In genomic region chr7:43834463-43835251, GRCh38 we compare ENCODE assay signal across 8 cellular contexts. TPM values are rescaled to one million over a fixed set of nuclear protein-coding genes. Genes with fewer than 3 reads are reported as not detected.
A peak's percentile ranks its signal among the peaks of the same experiment; 100 is the strongest.
DNase-seq lines count a peak whose midpoint lies in the region; ATAC-seq, FAIRE-seq and TF ChIP-seq lines count a peak whose summit lies in the region.

No MANE protein-coding gene starts in this region.

- peak overlapping the region; percentile 82 for H3K4me3 Mint-ChIP-seq in activated CD8-positive, alpha-beta T cell treated with anti-CD3 and anti-CD28 coated beads, Interleukin-2, amount 10 ng/mL, durations not matched to agents 7 days and 5 days

- peaks cover 10% of the 10 kb centered on the region for H3K9me3 Mint-ChIP-seq in activated CD8-positive, alpha-beta T cell treated with anti-CD3 and anti-CD28 coated beads, Interleukin-2, amount 10 ng/mL, durations not matched to agents 7 days and 5 days (ENCODE audit: insufficient read depth)

- no peak overlapping the region for H2AFZ ChIP-seq in ACC112 (ENCODE audit: low read length, unreplicated experiment)

- no peaks in the 10 kb centered on the region for H3K4me1 ChIP-seq in ACC112 (ENCODE audit: control insufficient read depth, insufficient read depth, low read length, unreplicated experiment)
- H3K4me1 ChIP-seq in kidney (ENCODE audit: control insufficient read depth in 1 of 2, insufficient read depth in 1 of 2, low read depth in 1 of 2, low read length in 2 of 2): no peaks in the 10 kb centered on the region
- H3K4me1 ChIP-seq in subcutaneous abdominal adipose tissue (ENCODE audit: control insufficient read depth in 5 of 5, insufficient read depth in 5 of 5, low read length in 5 of 5): peaks cover 0 to 7% (median 4%) of the 10 kb centered on the region in 5 donors

- H3K27ac ChIP-seq in ACC112 (ENCODE audit: low read depth, low read length): no peak overlapping the region
- no peak overlapping the region for H3K27ac ChIP-seq in kidney (ENCODE audit: low read depth in 2 of 2, low read length in 2 of 2)
- H3K27ac ChIP-seq in subcutaneous abdominal adipose tissue (ENCODE audit: low read depth, low read length): no peak overlapping the region

- no peak overlapping the region for H3K9ac ChIP-seq in kidney (ENCODE audit: low read length in 2 of 2)
- H3K9ac ChIP-seq in subcutaneous abdominal adipose tissue (ENCODE audit: low read length in 5 of 5): no peak overlapping the region

- intact Hi-C loops in kidney (cut with DNase I): no loop called here
- intact Hi-C loops in Right ventricle myocardium inferior (cut with DNase I): loop anchor here (10.0 kb wide), 1 partner anchor 380 kb away; no protein-coding TSS in a partner anchor

- DNase-seq in Kasumi-1 (lab: John Stamatoyannopoulos, UW) (peak; percentile 50 to 60), kidney (no peak), HCEC 1CT (no peak), Right ventricle myocardium inferior (ENCODE audit: missing footprints) (no peak)
- peak; percentile 51 for DNase-seq in activated CD8-positive, alpha-beta T cell treated with anti-CD3 and anti-CD28 coated beads, Interleukin-2, amount 10 ng/mL, durations not matched to agents 7 days and 5 days

- peaks cover 7% of the 10 kb centered on the region; the same call in 1 of the 2 replicates for H3K36me3 ChIP-seq in ACC112 (ENCODE audit: insufficient read depth, low read length)
- no peaks in the 10 kb centered on the region for H3K36me3 ChIP-seq in kidney (ENCODE audit: control insufficient read depth in 1 of 2, insufficient read depth in 2 of 2, low read length in 2 of 2)
- no peaks in the 10 kb centered on the region for H3K36me3 ChIP-seq in subcutaneous abdominal adipose tissue (ENCODE audit: control insufficient read depth in 5 of 5, insufficient read depth in 5 of 5, low read length in 5 of 5)

- H3K9me3 ChIP-seq in kidney (ENCODE audit: control insufficient read depth in 1 of 2, low read length in 2 of 2): no peaks in the 10 kb centered on the region
- H3K9me3 ChIP-seq in subcutaneous abdominal adipose tissue (ENCODE audit: control insufficient read depth in 5 of 5, low read length in 5 of 5): peaks cover 0 to 4% (median 0%) of the 10 kb centered on the region in 5 donors

- peak overlapping the region; percentile 91 for H3K27ac Mint-ChIP-seq in activated CD8-positive, alpha-beta T cell treated with anti-CD3 and anti-CD28 coated beads, Interleukin-2, amount 10 ng/mL, durations not matched to agents 7 days and 5 days

- ATAC-seq in GM19397 (IDR thresholded peaks at IDR 0.05; ENCODE audit: unreplicated experiment) (peak; percentile 63), Right ventricle myocardium inferior (no peak)
- peak; percentile 75 for ATAC-seq in activated CD8-positive, alpha-beta T cell treated with anti-CD3 and anti-CD28 coated beads, Interleukin-2, amount 10 ng/mL, durations not matched to agents 7 days and 5 days

- peaks cover 4% of the 10 kb centered on the region for H3K27me3 Mint-ChIP-seq in activated CD8-positive, alpha-beta T cell treated with anti-CD3 and anti-CD28 coated beads, Interleukin-2, amount 10 ng/mL, durations not matched to agents 7 days and 5 days (ENCODE audit: low read depth)

- POLR2A ChIA-PET in activated CD8-positive, alpha-beta T cell treated with anti-CD3 and anti-CD28 coated beads, Interleukin-2, amount 10 ng/mL, durations not matched to agents 7 days and 5 days (lab: Charles Lee): interaction anchor here (0.6 to 1.7 kb wide), 3 partner anchors 35 to 902 kb away, joined by 3 to 7 read pairs (median 3); partner anchors contain the start of genes MRPL32, MRPS24, PSMA2 and STK17A

- CTCF ChIA-PET in activated CD8-positive, alpha-beta T cell treated with anti-CD3 and anti-CD28 coated beads, Interleukin-2, amount 10 ng/mL, durations not matched to agents 7 days and 5 days (lab: Charles Lee): interaction anchor here (0.8 to 3.5 kb wide), 15 partner anchors 8 to 395 kb away, joined by 3 to 23 read pairs (median 4); partner anchors contain the start of genes COA1 and STK17A

- no peak for FAIRE-seq in kidney (lab: Jason Lieb, UNC)

- peaks cover 10% of the 10 kb centered on the region for H3K36me3 Mint-ChIP-seq in activated CD8-positive, alpha-beta T cell treated with anti-CD3 and anti-CD28 coated beads, Interleukin-2, amount 10 ng/mL, durations not matched to agents 7 days and 5 days (ENCODE audit: low read depth)

- no peaks in the 10 kb centered on the region for H3K79me2 ChIP-seq in ACC112 (ENCODE audit: control insufficient read depth, insufficient read depth, low read length, unreplicated experiment)

- H3K4me3 ChIP-seq in ACC112 (ENCODE audit: low read depth, low read length) (peak overlapping the region; percentile 57; the same call in 1 of the 2 replicates), kidney (ENCODE audit: low read length in 2 of 2) (peak overlapping the region; percentile 43 to 75), subcutaneous abdominal adipose tissue (ENCODE audit: low read depth in 1 of 5, low read length in 5 of 5) (peak overlapping the region; percentile 51 to 59 (median 57))

- no peak for TF ChIP-seq CTCF in kidney (IDR thresholded peaks at IDR 0.05; ENCODE audit: borderline replicate concordance, extremely low read depth, insufficient read depth)

- H3K4me1 Mint-ChIP-seq in activated CD8-positive, alpha-beta T cell treated with anti-CD3 and anti-CD28 coated beads, Interleukin-2, amount 10 ng/mL, durations not matched to agents 7 days and 5 days (ENCODE audit: low read depth): peaks cover 22% of the 10 kb centered on the region

- H3K27me3 ChIP-seq in ACC112 (ENCODE audit: insufficient read depth, low read length): no peaks in the 10 kb centered on the region
- H3K27me3 ChIP-seq in subcutaneous abdominal adipose tissue (ENCODE audit: control insufficient read depth in 5 of 5, insufficient read depth in 4 of 5, low read length in 5 of 5): no peaks in the 10 kb centered on the region

RNA-seq across cellular contexts. Expression of gene MRPS24, which starts 34.7 kb away (rescaled TPM):
- 10 to 100 TPM; 88.5 to 91.3 TPM for total RNA-seq in activated CD8-positive, alpha-beta T cell treated with anti-CD3 and anti-CD28 coated beads, Interleukin-2, amount 10 ng/mL, durations not matched to agents 7 days and 5 days
- total RNA-seq in kidney (71.2 TPM), Right ventricle myocardium inferior (193 TPM)
- 276 TPM for polyA plus RNA-seq in kidney (ENCODE audit: insufficient read depth, low read depth, low replicate concordance)

Comparison
In these comparisons a context has a peak if more than half of its experiments do, and no peak if none do; other contexts are left out.
1. DNase-seq: peak in Kasumi-1 (2 of 2) and activated CD8-positive, alpha-beta T cell treated with anti-CD3 and anti-CD28 coated beads, Interleukin-2, amount 10 ng/mL, durations not matched to agents 7 days and 5 days (single experiment); none in kidney (single experiment), HCEC 1CT (single experiment) and Right ventricle myocardium inferior (single experiment).
2. Peak in every context shown above with its lines, with median percentiles within 50 percentile points of each other: H3K4me3 ChIP-seq.